In the genomic region with DNA sequence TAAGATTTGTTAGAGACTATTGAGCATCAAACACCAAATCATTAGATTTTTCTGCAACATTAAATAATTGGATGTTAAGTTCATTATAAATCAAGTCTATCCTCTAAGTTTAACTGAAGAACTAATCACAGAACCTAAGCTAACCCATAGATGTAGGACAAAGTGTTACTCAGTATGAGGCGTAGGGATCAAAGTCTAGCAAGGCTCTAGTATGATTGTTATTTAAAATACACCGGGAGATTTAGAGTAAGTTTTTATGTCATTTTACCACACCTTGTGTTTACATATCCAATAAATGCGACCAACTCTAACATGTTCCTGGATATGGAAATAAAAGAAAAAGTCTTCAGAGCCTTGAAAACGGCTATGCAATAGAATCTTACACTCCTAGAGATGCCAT, we compare ENCODE assay signal across 31 cellular contexts. TPM values are rescaled to one million over a fixed set of nuclear protein-coding genes. Genes with fewer than 3 reads are reported as not detected.
"Had no signal": no experiment of that assay in that cellular context is flagged by ENCODE, and none has a peak within 500 bp of the region (broad histone marks: within the 10 kb centered on the region; RNA-seq: fewer than 3 reads in every experiment).

No MANE protein-coding gene starts in this region.

- DNase-seq: cerebellar nuclear complex; dermis blood vessel endothelial cell; dorsolateral prefrontal cortex; effector CD4-positive, alpha-beta T cell; effector memory CD4-positive, alpha-beta T cell; erythroblast; esophagus squamous epithelium; foreskin fibroblast; foreskin melanocyte; gastrocnemius medialis; glutamatergic neuron; head of caudate nucleus; heart right ventricle; hypothalamus; immature natural killer cell; islet precursor cell; kidney; kidney glomerular epithelial cell; left lung; left ventricle myocardium superior; mammary epithelial cell; mesendoderm; midbrain; naive thymus-derived CD4-positive, alpha-beta T cell had no signal

- ATAC-seq: esophagus mucosa; gastrocnemius medialis; heart right ventricle; left lung; left ventricle myocardium superior; naive thymus-derived CD4-positive, alpha-beta T cell had no signal

- H3K27ac ChIP-seq: coronary artery, dorsolateral prefrontal cortex, epithelial cell of prostate, esophagus squamous epithelium, gastrocnemius medialis, heart right ventricle, left lung had no signal

- H3K36me3 ChIP-seq: esophagus squamous epithelium, gastrocnemius medialis, heart right ventricle, left lung had no signal

- H3K9me3 ChIP-seq: esophagus squamous epithelium, gastrocnemius medialis, heart right ventricle, left lung had no signal

- H3K4me1 ChIP-seq: gastrocnemius medialis had no signal

- H3K27me3 ChIP-seq: esophagus squamous epithelium, gastrocnemius medialis, left lung had no signal

- H3K4me3 ChIP-seq: coronary artery, dorsolateral prefrontal cortex, esophagus squamous epithelium, gastrocnemius medialis, heart right ventricle, left lung, lung had no signal

RNA-seq across cellular contexts. Expression of a gene that starts 2.6 kb away (rescaled TPM):
- total RNA-seq: chondrocyte; dermis blood vessel endothelial cell; esophagus mucosa; gastrocnemius medialis; glomerular endothelial cell; kidney; left ventricle myocardium superior; mammary epithelial cell; mononuclear cell; naive thymus-derived CD4-positive, alpha-beta T cell had no signal
- polyA plus RNA-seq: heart right ventricle; immature natural killer cell; mammary epithelial cell; naive thymus-derived CD4-positive, alpha-beta T cell had no signal
